ENCODE assay signal across 1 cellular context in the genomic region with DNA sequence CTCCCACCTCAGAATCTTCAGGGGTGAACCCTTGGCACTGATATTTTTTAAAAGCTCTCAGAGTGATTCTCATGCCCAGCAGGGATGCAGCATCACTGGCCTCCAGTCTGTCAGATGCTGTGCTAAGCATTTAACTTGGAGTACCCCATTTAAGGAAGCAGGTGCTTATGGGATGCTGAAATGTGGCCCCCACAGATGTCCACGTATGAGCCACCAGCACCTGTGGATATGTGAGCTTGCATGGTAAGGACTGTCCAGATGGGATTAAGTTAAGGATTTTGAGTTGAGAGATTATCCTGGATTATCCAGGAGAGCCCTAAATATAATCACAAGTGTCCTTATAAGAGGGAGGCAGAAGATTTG.
TF ChIP-seq lines count a peak whose summit lies in the region.

No MANE protein-coding gene starts in this region.

TF ChIP-seq in HepG2, 621 proteins besides CTCF, POLR2A, EP300 and RAD21:
- TF ChIP-seq PRDM15 (CRISPR knock-in tag; IDR thresholded peaks at IDR 0.05) (no peak), ZBTB25 (CRISPR knock-in tag; IDR thresholded peaks at IDR 0.05) (no peak), FLYWCH1 (CRISPR knock-in tag; IDR thresholded peaks at IDR 0.05) (no peak), ELF1 (CRISPR knock-in tag; IDR thresholded peaks at IDR 0.05) (no peak), MAFK (conservative IDR thresholded peaks at IDR 0.05 in 1 of 2, IDR thresholded peaks at IDR 0.05 in 1 of 2; ENCODE audit: low read length in 2 of 2) (no peak), ATF7 (IDR thresholded peaks at IDR 0.05) (no peak), ATF7 (CRISPR knock-in tag; IDR thresholded peaks at IDR 0.05) (no peak), ZNF496 (CRISPR knock-in tag; IDR thresholded peaks at IDR 0.05; ENCODE audit: insufficient replicate concordance) (no peak), ZEB1 (IDR thresholded peaks at IDR 0.05; ENCODE audit: insufficient replicate concordance, low read depth) (no peak)
- TF ChIP-seq, protein P1, sequence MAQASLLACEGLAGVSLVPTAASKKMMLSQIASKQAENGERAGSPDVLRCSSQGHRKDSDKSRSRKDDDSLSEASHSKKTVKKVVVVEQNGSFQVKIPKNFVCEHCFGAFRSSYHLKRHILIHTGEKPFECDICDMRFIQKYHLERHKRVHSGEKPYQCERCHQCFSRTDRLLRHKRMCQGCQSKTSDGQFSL (CRISPR knock-in tag; IDR thresholded peaks at IDR 0.05): no peak
- TF ChIP-seq, protein P2, sequence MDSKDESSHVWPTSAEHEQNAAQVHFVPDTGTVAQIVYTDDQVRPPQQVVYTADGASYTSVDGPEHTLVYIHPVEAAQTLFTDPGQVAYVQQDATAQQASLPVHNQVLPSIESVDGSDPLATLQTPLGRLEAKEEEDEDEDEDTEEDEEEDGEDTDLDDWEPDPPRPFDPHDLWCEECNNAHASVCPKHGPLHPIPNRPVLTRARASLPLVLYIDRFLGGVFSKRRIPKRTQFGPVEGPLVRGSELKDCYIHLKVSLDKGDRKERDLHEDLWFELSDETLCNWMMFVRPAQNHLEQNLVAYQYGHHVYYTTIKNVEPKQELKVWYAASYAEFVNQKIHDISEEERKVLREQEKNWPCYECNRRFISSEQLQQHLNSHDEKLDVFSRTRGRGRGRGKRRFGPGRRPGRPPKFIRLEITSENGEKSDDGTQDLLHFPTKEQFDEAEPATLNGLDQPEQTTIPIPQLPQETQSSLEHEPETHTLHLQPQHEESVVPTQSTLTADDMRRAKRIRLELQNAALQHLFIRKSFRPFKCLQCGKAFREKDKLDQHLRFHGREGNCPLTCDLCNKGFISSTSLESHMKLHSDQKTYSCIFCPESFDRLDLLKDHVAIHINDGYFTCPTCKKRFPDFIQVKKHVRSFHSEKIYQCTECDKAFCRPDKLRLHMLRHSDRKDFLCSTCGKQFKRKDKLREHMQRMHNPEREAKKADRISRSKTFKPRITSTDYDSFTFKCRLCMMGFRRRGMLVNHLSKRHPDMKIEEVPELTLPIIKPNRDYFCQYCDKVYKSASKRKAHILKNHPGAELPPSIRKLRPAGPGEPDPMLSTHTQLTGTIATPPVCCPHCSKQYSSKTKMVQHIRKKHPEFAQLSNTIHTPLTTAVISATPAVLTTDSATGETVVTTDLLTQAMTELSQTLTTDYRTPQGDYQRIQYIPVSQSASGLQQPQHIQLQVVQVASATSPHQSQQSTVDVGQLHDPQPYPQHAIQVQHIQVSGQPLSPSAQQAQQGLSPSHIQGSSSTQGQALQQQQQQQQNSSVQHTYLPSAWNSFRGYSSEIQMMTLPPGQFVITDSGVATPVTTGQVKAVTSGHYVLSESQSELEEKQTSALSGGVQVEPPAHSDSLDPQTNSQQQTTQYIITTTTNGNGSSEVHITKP (CRISPR knock-in tag; IDR thresholded peaks at IDR 0.05; ENCODE audit: low read depth): no peak
